Comparison of ENCODE assay signal across 21 cellular contexts in genomic region chr1:207923121-207923520, GRCh38. TPM values are rescaled to one million over a fixed set of nuclear protein-coding genes. Genes with fewer than 3 reads are reported as not detected.
DNase-seq lines count a peak whose midpoint lies in the region; ATAC-seq and TF ChIP-seq lines count a peak whose summit lies in the region.
"Had no signal": no experiment of that assay in that cellular context is flagged by ENCODE, and none has a peak within 500 bp of the region (broad histone marks: within the 10 kb centered on the region; RNA-seq: fewer than 3 reads in every experiment).

No MANE protein-coding gene starts in this region.

- no peak overlapping the region; a peak in 1 of 20 replicates for H3K4me3 ChIP-seq in BLaER1 treated with 17β-estradiol and CSF1 and Interleukin-3, amounts not matched to agents 10 nM and 100 nM
- H3K4me3 ChIP-seq in left lung (no peak overlapping the region), skeletal muscle tissue (ENCODE audit: low read length in 3 of 3) (no peak overlapping the region)
- no peak overlapping the region for H3K4me3 ChIP-seq in effector memory CD4-positive, alpha-beta T cell (ENCODE audit: insufficient read depth, low read depth, low read length, poor library complexity, severe bottlenecking)
- H3K4me3 ChIP-seq: mucosa of descending colon, tibial nerve had no signal

- H3K9me3 ChIP-seq in BLaER1 treated with 17β-estradiol and CSF1 and Interleukin-3, amounts not matched to agents 10 nM and 100 nM (replicated peaks in 1 of 11): no peaks in the 10 kb centered on the region
- H3K9me3 ChIP-seq in left lung (no peaks in the 10 kb centered on the region), skeletal muscle tissue (ENCODE audit: control insufficient read depth in 3 of 3, low read length in 3 of 3) (no peaks in the 10 kb centered on the region)
- H3K9me3 ChIP-seq in effector memory CD4-positive, alpha-beta T cell (ENCODE audit: control insufficient read depth, low read length): no peaks in the 10 kb centered on the region
- H3K9me3 ChIP-seq: mucosa of descending colon, neutrophil, tibial nerve had no signal

- peak; percentile 54 for DNase-seq in NCI-H69 (lab: John Stamatoyannopoulos, UW)
- DNase-seq in left lung: no peak
- no peak for DNase-seq in activated CD4-positive, CD25-positive, alpha-beta regulatory T cell treated with anti-CD3 and anti-CD28 coated beads, Interleukin-2, amount 50 U/mL, for 72 hours
- no peak for DNase-seq in UCSD-AML1 (lab: John Stamatoyannopoulos, UW; ENCODE audit: unreplicated experiment)
- DNase-seq in GM10266 (ENCODE audit: extremely low spot score): no peak
- DNase-seq in effector memory CD4-positive, alpha-beta T cell: no peak
- DNase-seq: activated CD4-positive, CD25-positive, alpha-beta regulatory T cell; activated CD8-positive, alpha-beta T cell treated with anti-CD3 and anti-CD28 coated beads, Interleukin-2, amount 10 ng/mL, durations not matched to agents 7 days and 5 days; activated naive CD4-positive, alpha-beta T cell treated with anti-CD3 and anti-CD28 coated beads for 36 hours; activated T-cell treated with anti-CD3 and anti-CD28 coated beads, Interleukin-2, amount 50 U/mL, for 1 hour; amygdala; effector CD4-positive, alpha-beta T cell; mucosa of descending colon; NCI-H1105; NCI-H2081 treated with DMSO at 0.1 percent for 48 hours; NCI-H510A; T-helper 9 cell had no signal

- intact Hi-C loops in left lung (cut with DNase I): no loop called here

- no peak overlapping the region for H3K9ac ChIP-seq in BLaER1 treated with 17β-estradiol and CSF1 and Interleukin-3, amounts not matched to agents 10 nM and 100 nM
- H3K9ac ChIP-seq in skeletal muscle tissue (ENCODE audit: low read depth in 1 of 3, low read length in 3 of 3): no peak overlapping the region

- H3K36me3 ChIP-seq in BLaER1 treated with 17β-estradiol and CSF1 and Interleukin-3, amounts not matched to agents 10 nM and 100 nM: no peaks in the 10 kb centered on the region
- H3K36me3 ChIP-seq in left lung (no peaks in the 10 kb centered on the region), skeletal muscle tissue (ENCODE audit: control insufficient read depth in 3 of 3, insufficient read depth in 3 of 3, low read length in 3 of 3) (no peaks in the 10 kb centered on the region)
- H3K36me3 ChIP-seq in effector memory CD4-positive, alpha-beta T cell (ENCODE audit: control insufficient read depth, insufficient read depth, low read length): no peaks in the 10 kb centered on the region
- H3K36me3 ChIP-seq: neutrophil, tibial nerve had no signal

- H3K4me2 ChIP-seq in BLaER1 treated with 17β-estradiol and CSF1 and Interleukin-3, amounts not matched to agents 10 nM and 100 nM: peak overlapping the region; percentile 59 to 81 (median 75)

- H3K4me1 ChIP-seq in BLaER1 treated with 17β-estradiol and CSF1 and Interleukin-3, amounts not matched to agents 10 nM and 100 nM: peaks cover 43 to 71% (median 62%) of the 10 kb centered on the region in 10 experiments
- H3K4me1 ChIP-seq in left lung (peaks cover 16 to 40% of the 10 kb centered on the region in 2 donors), skeletal muscle tissue (ENCODE audit: control insufficient read depth in 3 of 3, insufficient read depth in 3 of 3, low read length in 3 of 3) (peaks cover 48 to 57% (median 52%) of the 10 kb centered on the region in 3 donors)
- no peaks in the 10 kb centered on the region for H3K4me1 ChIP-seq in effector memory CD4-positive, alpha-beta T cell (ENCODE audit: control insufficient read depth, insufficient read depth, low read length, poor library complexity, severe bottlenecking)

- 0 out of 22 replicates have a peak, but pooled peaks cover 0 to 6% (median 0%) of the 10 kb centered on the region in 11 experiments for H3K27me3 ChIP-seq in BLaER1 treated with 17β-estradiol and CSF1 and Interleukin-3, amounts not matched to agents 10 nM and 100 nM
- H3K27me3 ChIP-seq in left lung (no peaks in the 10 kb centered on the region), skeletal muscle tissue (ENCODE audit: control insufficient read depth in 3 of 3, insufficient read depth in 3 of 3, low read length in 3 of 3) (no peaks in the 10 kb centered on the region)
- H3K27me3 ChIP-seq in effector memory CD4-positive, alpha-beta T cell (replicated peaks; ENCODE audit: control insufficient read depth, insufficient read depth, low read length, poor library complexity, severe bottlenecking): no peaks in the 10 kb centered on the region
- H3K27me3 ChIP-seq: tibial nerve had no signal

- no peaks in the 10 kb centered on the region for H4K20me1 ChIP-seq in BLaER1 treated with 17β-estradiol and CSF1 and Interleukin-3, amounts not matched to agents 10 nM and 100 nM

- ATAC-seq in left lung: no peak
- ATAC-seq: activated CD8-positive, alpha-beta T cell treated with anti-CD3 and anti-CD28 coated beads, Interleukin-2, amount 10 ng/mL, durations not matched to agents 7 days and 5 days; mucosa of descending colon had no signal

- no peak for TF ChIP-seq CTCF in left lung (IDR thresholded peaks at IDR 0.05)
- TF ChIP-seq CTCF in GM10266 (IDR thresholded peaks at IDR 0.05; ENCODE audit: control insufficient read depth, insufficient read depth, low read depth, missing control alignments): no peak

- H3K27ac ChIP-seq in BLaER1 treated with 17β-estradiol and CSF1 and Interleukin-3, amounts not matched to agents 10 nM and 100 nM: no peak overlapping the region
- H3K27ac ChIP-seq in left lung (peak overlapping the region; percentile 35 to 55), skeletal muscle tissue (ENCODE audit: low read depth, low read length) (peak overlapping the region; percentile 51)
- H3K27ac ChIP-seq in effector memory CD4-positive, alpha-beta T cell (ENCODE audit: insufficient read depth, low read length, poor library complexity, severe bottlenecking): no peak overlapping the region
- H3K27ac ChIP-seq: neutrophil had no signal

RNA-seq across cellular contexts. Expression of gene CD34, which starts 12.2 kb away (rescaled TPM):
- 10 to 100 TPM; 40.8 to 56.1 TPM for total RNA-seq in left lung
- 20.9 TPM for total RNA-seq in skeletal muscle tissue
- total RNA-seq: activated CD8-positive, alpha-beta T cell treated with anti-CD3 and anti-CD28 coated beads, Interleukin-2, amount 10 ng/mL, durations not matched to agents 7 days and 5 days had no signal

Comparison
In these comparisons a context has a peak if more than half of its experiments do, and no peak if none do; other contexts are left out.
1. H3K27ac ChIP-seq: peak in left lung (2 of 2) and skeletal muscle tissue (single experiment); none in BLaER1 treated with 17β-estradiol and CSF1 and Interleukin-3, amounts not matched to agents 10 nM and 100 nM (0 of 11) and effector memory CD4-positive, alpha-beta T cell (single experiment).